Comparison of ENCODE assay signal across 23 cellular contexts in genomic region chr5:159448841-159449407, GRCh38.
DNase-seq lines count a peak whose midpoint lies in the region; ATAC-seq, FAIRE-seq and TF ChIP-seq lines count a peak whose summit lies in the region.
"Had no signal": no experiment of that assay in that cellular context is flagged by ENCODE, and none has a peak within 500 bp of the region (broad histone marks: within the 10 kb centered on the region; RNA-seq: fewer than 3 reads in every experiment).

No MANE protein-coding gene starts in this region.

- no peak overlapping the region for H4K91ac ChIP-seq in neuronal stem cell (ENCODE audit: low read depth, low read length, poor library complexity)

- POLR2A ChIA-PET in A549 (lab: Yijun Ruan, JAX) (no interaction called here), HEK293 (lab: Yijun Ruan, JAX) (no interaction called here)

- H3K36me3 ChIP-seq in HEK293 (ENCODE audit: control insufficient read depth in 2 of 2, insufficient read depth in 1 of 2, low read length in 2 of 2): no peaks in the 10 kb centered on the region
- no peaks in the 10 kb centered on the region for H3K36me3 ChIP-seq in neuronal stem cell (replicated peaks in 1 of 2; ENCODE audit: control insufficient read depth in 2 of 2, insufficient read depth in 2 of 2, low read length in 2 of 2)

- H3K27ac ChIP-seq in A549 (peak overlapping the region; percentile 57 to 78), HEK293 (ENCODE audit: extremely low read depth, low read depth, low read length) (peak overlapping the region; percentile 10), neuronal stem cell (replicated peaks; ENCODE audit: low read length) (no peak overlapping the region)
- H3K27ac ChIP-seq: HL-60 had no signal

- no peak overlapping the region for H3K4me3 ChIP-seq in A549
- no peak overlapping the region for H3K4me3 ChIP-seq in HEK293 (ENCODE audit: low read depth, low read length)
- no peak overlapping the region for H3K4me3 ChIP-seq in neuronal stem cell (ENCODE audit: low read length in 2 of 2)
- H3K4me3 ChIP-seq: K562 had no signal

- DNase-seq in A549 (ENCODE audit: low read depth in 1 of 2, low spot score in 1 of 2): no peak
- no peak for DNase-seq in T-helper 17 cell
- DNase-seq in neuronal stem cell (ENCODE audit: low spot score): no peak
- no peak for DNase-seq in activated T-helper 2 cell treated with anti-CD3 and anti-CD28 coated beads, Interferon-gamma antibody, Interleukin-2, Interleukin-4, amounts not matched to agents 10 μg/mL and 5 μg/mL and 100 μg/mL, durations not matched to agents 14 hours and 24 hours and 36 hours (ENCODE audit: low spot score)
- no peak for DNase-seq in NCI-H774 (lab: John Stamatoyannopoulos, UW)
- no peak for DNase-seq in MV-4-11 (lab: John Stamatoyannopoulos, UW)
- DNase-seq: 8988T; C1 segment of cervical spinal cord; CD4-positive, CD25-positive, alpha-beta regulatory T cell; CD8-positive, alpha-beta memory T cell; COR-L47; DMS 273 treated with DMSO at 0.1 percent for 48 hours; DMS53; DND-41; H9 had no signal

- H3K4me2 ChIP-seq in A549 (no peak overlapping the region), neuronal stem cell (ENCODE audit: insufficient read depth, low read length, poor library complexity, severe bottlenecking) (no peak overlapping the region)

- no peak for TF ChIP-seq RAD21 in A549 (conservative IDR thresholded peaks at IDR 0.05 in 1 of 2, IDR thresholded peaks at IDR 0.05 in 1 of 2)

- H3K4me1 ChIP-seq in A549: peaks cover 58% of the 10 kb centered on the region
- peaks cover 16% of the 10 kb centered on the region for H3K4me1 ChIP-seq in HEK293 (ENCODE audit: control insufficient read depth, insufficient read depth, low read length)
- H3K4me1 ChIP-seq in neuronal stem cell (ENCODE audit: control insufficient read depth in 2 of 2, insufficient read depth in 1 of 2, low read depth in 1 of 2, low read length in 2 of 2): no peaks in the 10 kb centered on the region

- CTCF ChIA-PET in A549 (lab: Yijun Ruan, JAX): interaction anchor here (1.0 to 13.1 kb wide), 5 partner anchors 100 to 573 kb away, joined by 3 to 220 read pairs (median 9); partner anchors contain the start of gene ADRA1B
- CTCF ChIA-PET in HEK293 (lab: Yijun Ruan, JAX): interaction anchor here (0.6 to 4.5 kb wide), 4 partner anchors 68 to 543 kb away, joined by 3 to 20 read pairs (median 9); no protein-coding TSS in a partner anchor

- 93% methylated on average over 5 of the region's 5 CpGs for WGBS in A549 (ENCODE audit: missing lambda C conversion rate)
- no CpG with 5 or more reads among the region's 5 CpGs for WGBS in neuronal stem cell (ENCODE audit: extremely low coverage in 2 of 2, insufficient read length in 2 of 2, insufficient replicate concordance in 1 of 2), 2 donors

- H3K23ac ChIP-seq in neuronal stem cell (ENCODE audit: low read depth, low read length, poor library complexity): no peak overlapping the region

- intact Hi-C loops in activated T-helper 2 cell treated with anti-CD3 and anti-CD28 coated beads, Interferon-gamma antibody, Interleukin-2, Interleukin-4, amounts not matched to agents 10 μg/mL and 5 μg/mL and 100 μg/mL, durations not matched to agents 14 hours and 24 hours and 36 hours (cut with micrococcal nuclease): loop anchor here (5.0 to 10.0 kb wide), 2 partner anchors 466 to 538 kb away; partner anchors contain the start of gene ADRA1B

- no peak overlapping the region for H3K4me3 Mint-ChIP-seq in T-helper 17 cell
- H3K4me3 Mint-ChIP-seq in activated T-helper 2 cell treated with anti-CD3 and anti-CD28 coated beads, Interferon-gamma antibody, Interleukin-2, Interleukin-4, amounts not matched to agents 10 μg/mL and 5 μg/mL and 100 μg/mL, durations not matched to agents 14 hours and 24 hours and 36 hours (ENCODE audit: low read depth): no peak overlapping the region
- H3K4me3 Mint-ChIP-seq: B cell; CD4-positive, CD25-positive, alpha-beta regulatory T cell; CD8-positive, alpha-beta memory T cell; H9 had no signal

- H3K9me3 ChIP-seq in A549 (no peaks in the 10 kb centered on the region), HEK293 (ENCODE audit: control insufficient read depth, insufficient read depth, low read depth, low read length) (no peaks in the 10 kb centered on the region), T-helper 17 cell (ENCODE audit: control insufficient read depth, low read length, poor library complexity, severe bottlenecking) (no peaks in the 10 kb centered on the region), neuronal stem cell (replicated peaks in 1 of 2; ENCODE audit: control insufficient read depth in 2 of 2, insufficient read depth in 1 of 2, low read depth in 1 of 2, low read length in 2 of 2) (no peaks in the 10 kb centered on the region)

- H3K79me1 ChIP-seq in neuronal stem cell (ENCODE audit: low read depth, low read length): no peaks in the 10 kb centered on the region

- FAIRE-seq in A549 (lab: Jason Lieb, UNC): no peak
- FAIRE-seq: G401.6, GM12891, GM19239, H1, K562 had no signal

- no peak overlapping the region for H3K18ac ChIP-seq in neuronal stem cell (ENCODE audit: low read length)

- H2BK15ac ChIP-seq in neuronal stem cell (ENCODE audit: low read length): no peak overlapping the region

- no peak overlapping the region for H2BK12ac ChIP-seq in neuronal stem cell (ENCODE audit: low read length)

- H3K14ac ChIP-seq in neuronal stem cell (ENCODE audit: low read length): no peak overlapping the region

- peaks cover 8% of the 10 kb centered on the region for H3K4me1 Mint-ChIP-seq in T-helper 17 cell
- peaks cover 2% of the 10 kb centered on the region for H3K4me1 Mint-ChIP-seq in activated T-helper 2 cell treated with anti-CD3 and anti-CD28 coated beads, Interferon-gamma antibody, Interleukin-2, Interleukin-4, amounts not matched to agents 10 μg/mL and 5 μg/mL and 100 μg/mL, durations not matched to agents 14 hours and 24 hours and 36 hours (ENCODE audit: low read depth)
- H3K4me1 Mint-ChIP-seq: CD4-positive, CD25-positive, alpha-beta regulatory T cell; H9 had no signal

- peaks cover 14% of the 10 kb centered on the region for H3K27me3 Mint-ChIP-seq in T-helper 17 cell
- peaks cover 68% of the 10 kb centered on the region for H3K27me3 Mint-ChIP-seq in activated T-helper 2 cell treated with anti-CD3 and anti-CD28 coated beads, Interferon-gamma antibody, Interleukin-2, Interleukin-4, amounts not matched to agents 10 μg/mL and 5 μg/mL and 100 μg/mL, durations not matched to agents 14 hours and 24 hours and 36 hours (ENCODE audit: low read depth)
- H3K27me3 Mint-ChIP-seq: B cell; CD4-positive, CD25-positive, alpha-beta regulatory T cell had no signal

- peak overlapping the region; percentile 16 for H3K27ac Mint-ChIP-seq in T-helper 17 cell
- H3K27ac Mint-ChIP-seq in activated T-helper 2 cell treated with anti-CD3 and anti-CD28 coated beads, Interferon-gamma antibody, Interleukin-2, Interleukin-4, amounts not matched to agents 10 μg/mL and 5 μg/mL and 100 μg/mL, durations not matched to agents 14 hours and 24 hours and 36 hours: no peak overlapping the region
- H3K27ac Mint-ChIP-seq: B cell; CD4-positive, CD25-positive, alpha-beta regulatory T cell; CD8-positive, alpha-beta memory T cell had no signal

- TF ChIP-seq POLR2A in A549 (IDR thresholded peaks at IDR 0.05; ENCODE audit: low read length): no peak

- peak overlapping the region; percentile 25 for H4K8ac ChIP-seq in neuronal stem cell (ENCODE audit: low read depth, low read length)

- H2BK5ac ChIP-seq in neuronal stem cell (ENCODE audit: low read length): no peak overlapping the region

- H2BK120ac ChIP-seq in neuronal stem cell (ENCODE audit: low read depth, low read length): no peak overlapping the region

- no peaks in the 10 kb centered on the region for H3K9me3 Mint-ChIP-seq in activated T-helper 2 cell treated with anti-CD3 and anti-CD28 coated beads, Interferon-gamma antibody, Interleukin-2, Interleukin-4, amounts not matched to agents 10 μg/mL and 5 μg/mL and 100 μg/mL, durations not matched to agents 14 hours and 24 hours and 36 hours
- H3K9me3 Mint-ChIP-seq: CD4-positive, CD25-positive, alpha-beta regulatory T cell; CD8-positive, alpha-beta memory T cell; H9 had no signal

- peaks cover 3% of the 10 kb centered on the region for H3K36me3 Mint-ChIP-seq in T-helper 17 cell (ENCODE audit: low read depth)
- no peaks in the 10 kb centered on the region for H3K36me3 Mint-ChIP-seq in activated T-helper 2 cell treated with anti-CD3 and anti-CD28 coated beads, Interferon-gamma antibody, Interleukin-2, Interleukin-4, amounts not matched to agents 10 μg/mL and 5 μg/mL and 100 μg/mL, durations not matched to agents 14 hours and 24 hours and 36 hours (ENCODE audit: low read depth)
- H3K36me3 Mint-ChIP-seq: CD4-positive, CD25-positive, alpha-beta regulatory T cell; CD8-positive, alpha-beta memory T cell had no signal

- H2AFZ ChIP-seq in neuronal stem cell (ENCODE audit: low read length): no peak overlapping the region

- no peak overlapping the region for H3K9ac ChIP-seq in neuronal stem cell (ENCODE audit: low read depth, low read length, poor library complexity)

- no peak for TF ChIP-seq EP300 in A549 (IDR thresholded peaks at IDR 0.05)

- TF ChIP-seq CTCF in A549 (IDR thresholded peaks at IDR 0.05): no peak
- TF ChIP-seq CTCF in HEK293 (tag by site-specific recombination; IDR thresholded peaks at IDR 0.05): no peak

- no peak overlapping the region for H2AK5ac ChIP-seq in neuronal stem cell (ENCODE audit: low read depth, low read length)

- ATAC-seq in A549: no peak
- no peak for ATAC-seq in T-helper 17 cell
- ATAC-seq: K562 had no signal

- H3K27me3 ChIP-seq in neuronal stem cell (ENCODE audit: control insufficient read depth in 3 of 3, insufficient read depth in 3 of 3, low read depth in 1 of 3, low read length in 3 of 3): no peaks in the 10 kb centered on the region

- H3K4ac ChIP-seq in neuronal stem cell (ENCODE audit: low read length): no peak overlapping the region

TF ChIP-seq in HEK293, 187 proteins besides CTCF, POLR2A, EP300 and RAD21 (continues in another document):
- TF ChIP-seq ZNF596 (tag by site-specific recombination; IDR thresholded peaks at IDR 0.05): no peak
- TF ChIP-seq ZBTB8A (tag by site-specific recombination; IDR thresholded peaks at IDR 0.05): 0 out of 2 replicates have a peak, but pooled peaks have one; percentile 40
- TF ChIP-seq ZNF449 (tag by site-specific recombination; IDR thresholded peaks at IDR 0.05): 0 out of 2 replicates have a peak, but pooled peaks have one; percentile 37
